In genomic region chr16:88437367-88437964, GRCh38 we compare ENCODE assay signal across 8 cellular contexts. TPM values are rescaled to one million over a fixed set of nuclear protein-coding genes. Genes with fewer than 3 reads are reported as not detected.
DNase-seq lines count a peak whose midpoint lies in the region; ATAC-seq and TF ChIP-seq lines count a peak whose summit lies in the region.

No MANE protein-coding gene starts in this region.

- H3K27ac Mint-ChIP-seq in osteocyte (ENCODE audit: unreplicated experiment): no peak overlapping the region

- no peaks in the 10 kb centered on the region for H3K27me3 Mint-ChIP-seq in osteocyte (ENCODE audit: unreplicated experiment)

- H3K4me1 Mint-ChIP-seq in osteocyte (ENCODE audit: unreplicated experiment): peaks cover 2% of the 10 kb centered on the region

- H3K36me3 Mint-ChIP-seq in osteocyte (ENCODE audit: unreplicated experiment): no peaks in the 10 kb centered on the region

- TF ChIP-seq POLR2A in erythroblast (IDR thresholded peaks at IDR 0.05; ENCODE audit: low read length): no peak

- no peaks in the 10 kb centered on the region for H3K9me3 Mint-ChIP-seq in osteocyte (ENCODE audit: unreplicated experiment)

- H3K4me3 Mint-ChIP-seq in osteocyte (ENCODE audit: unreplicated experiment): no peak overlapping the region

- TF ChIP-seq CTCF in GM12874 (IDR thresholded peaks at IDR 0.05; ENCODE audit: insufficient read depth, low read depth, low read length) (peak; percentile 94), osteocyte (IDR thresholded peaks at IDR 0.05) (peak; percentile 94)

- peak; percentile 46 for DNase-seq in NCI-H345 (lab: John Stamatoyannopoulos, UW)
- peak; percentile 93 for DNase-seq in activated CD8-positive, alpha-beta memory T cell treated with anti-CD3 and anti-CD28 coated beads, Interleukin-2, amount 50 U/mL, for 48 hours
- DNase-seq in erythroblast (lab: John Stamatoyannopoulos, UW): peak; percentile 52 to 73
- DNase-seq in osteocyte (ENCODE audit: extremely low spot score, unreplicated experiment): peak; percentile 90
- no peak for DNase-seq in middle frontal gyrus (ENCODE audit: extremely low spot score, low spot score)

- ATAC-seq in GM18519 (IDR thresholded peaks at IDR 0.05; ENCODE audit: low FRiP score, unreplicated experiment) (no peak), HG02870 (IDR thresholded peaks at IDR 0.05; ENCODE audit: unreplicated experiment) (no peak)

RNA-seq across cellular contexts. Expression of gene ZFPM1, which starts 15.6 kb away (rescaled TPM):
- total RNA-seq in osteocyte: 5.6 and 5.7 TPM in 2 replicates

RNA-seq across cellular contexts. Expression of gene ZNF469, which starts 54.7 kb away (rescaled TPM):
- total RNA-seq in osteocyte: 4.1 and 4.6 TPM in 2 replicates
